8 cellular contexts compared by ENCODE assay signal in the genomic region with DNA sequence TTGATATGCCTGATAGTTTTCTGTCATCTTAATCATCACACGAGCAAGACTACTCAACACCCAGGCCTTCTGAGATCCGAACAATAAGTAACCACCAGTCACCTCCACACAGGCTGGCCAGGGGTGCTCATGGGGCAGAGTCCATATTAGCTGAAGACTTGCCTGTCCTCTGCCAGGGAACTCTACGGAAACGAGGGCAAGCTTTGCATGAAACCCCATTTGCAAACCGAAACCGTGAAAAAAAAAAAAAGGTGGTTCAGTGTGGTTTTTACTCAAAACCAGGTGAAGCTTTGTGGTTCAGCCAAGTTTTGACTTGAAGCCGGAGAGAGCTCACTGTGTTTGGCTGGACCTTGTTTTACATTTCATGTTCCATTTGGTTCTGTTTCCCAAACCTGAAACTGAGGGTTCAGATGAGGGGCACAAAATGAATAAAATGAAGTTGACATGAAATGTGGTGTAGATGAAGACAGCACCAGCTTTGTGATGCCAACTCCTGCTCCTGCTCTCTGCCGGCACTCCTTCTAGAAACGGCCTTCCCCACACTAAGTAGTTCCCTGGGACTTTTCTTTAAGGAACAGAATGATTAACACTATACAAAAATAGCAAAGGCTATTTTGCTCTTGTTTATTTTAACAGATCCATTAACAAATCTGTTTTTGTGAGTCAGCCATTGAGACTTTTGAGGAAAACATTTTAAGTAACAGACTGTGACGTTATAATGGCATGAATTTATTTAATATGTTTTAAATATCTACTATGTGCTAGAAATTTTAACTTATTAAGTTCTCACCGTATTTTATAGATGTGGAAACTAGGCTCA.
DNase-seq lines count a peak whose midpoint lies in the region; ATAC-seq and TF ChIP-seq lines count a peak whose summit lies in the region.

No MANE protein-coding gene starts in this region.

- in situ Hi-C loops in transverse colon (cut with MboI; ENCODE audit: low pct_ligation_motif_present in 1 of 4, low pct_unique_long_range_greater_than_20kb in 1 of 4, low sequenced_read_pairs in 3 of 4) = no loop called here

- no peak for TF ChIP-seq CTCF in transverse colon (IDR thresholded peaks at IDR 0.05)

- no peaks in the 10 kb centered on the region for H3K9me3 Mint-ChIP-seq in activated CD4-positive, alpha-beta T cell treated with anti-CD3 and anti-CD28 coated beads for 36 hours (ENCODE audit: low read depth)

- H3K4me3 Mint-ChIP-seq in activated CD4-positive, alpha-beta T cell treated with anti-CD3 and anti-CD28 coated beads for 36 hours = peak overlapping the region; percentile 65

- peaks cover 36% of the 10 kb centered on the region for H3K36me3 Mint-ChIP-seq in activated CD4-positive, alpha-beta T cell treated with anti-CD3 and anti-CD28 coated beads for 36 hours (ENCODE audit: low read depth)

- POLR2A ChIA-PET in activated CD4-positive, alpha-beta T cell treated with anti-CD3 and anti-CD28 coated beads for 36 hours (lab: Charles Lee) = interaction anchor here (0.6 to 2.1 kb wide), 12 partner anchors 9 to 537 kb away, joined by 3 to 31 read pairs (median 5); no protein-coding TSS in a partner anchor

- H3K27me3 ChIP-seq in transverse colon = no peaks in the 10 kb centered on the region

- CTCF ChIA-PET in activated CD4-positive, alpha-beta T cell treated with anti-CD3 and anti-CD28 coated beads for 36 hours (lab: Charles Lee) = interaction anchor here (0.8 to 5.1 kb wide), 16 partner anchors 9 to 426 kb away, joined by 3 to 30 read pairs (median 4); no protein-coding TSS in a partner anchor

- peaks cover 84% of the 10 kb centered on the region for H3K4me1 Mint-ChIP-seq in activated CD4-positive, alpha-beta T cell treated with anti-CD3 and anti-CD28 coated beads for 36 hours

- intact Hi-C loops in activated CD4-positive, alpha-beta T cell treated with anti-CD3 and anti-CD28 coated beads for 36 hours (cut with DNase I, micrococcal nuclease) = loop anchor here (1.0 kb wide), 1 partner anchor 9 kb away; no protein-coding TSS in a partner anchor
- intact Hi-C loops in transverse colon (cut with DNase I; ENCODE audit: low total_unique reads) = no loop called here

- TF ChIP-seq EP300 in transverse colon (IDR thresholded peaks at IDR 0.05; ENCODE audit: low read depth) = no peak

- TF ChIP-seq POLR2A in transverse colon (IDR thresholded peaks at IDR 0.05) = no peak

- H3K36me3 ChIP-seq in transverse colon = no peaks in the 10 kb centered on the region

- ATAC-seq in GM19025 (IDR thresholded peaks at IDR 0.05; ENCODE audit: low read depth, unreplicated experiment) (peak; percentile 90), HG02981 (IDR thresholded peaks at IDR 0.05; ENCODE audit: unreplicated experiment) (peak; percentile 87)
- ATAC-seq in activated CD4-positive, alpha-beta T cell treated with anti-CD3 and anti-CD28 coated beads for 36 hours = peak; percentile 85

- H3K9me3 ChIP-seq in transverse colon = no peaks in the 10 kb centered on the region

- H3K4me3 ChIP-seq in transverse colon = no peak overlapping the region

- H3K27ac ChIP-seq in transverse colon = peak overlapping the region in 1 of 4 donors; percentile 17

- DNase-seq in activated CD4-positive, alpha-beta T cell treated with anti-CD3 and anti-CD28 coated beads for 36 hours = peak; percentile 68
- peak; percentile 58 for DNase-seq in mucosa of gallbladder (ENCODE audit: low spot score)
- DNase-seq in foreskin melanocyte = no peak
- no peak for DNase-seq in transverse colon
- DNase-seq in LoVo (ENCODE audit: low spot score) = no peak
- DNase-seq in RKO (ENCODE audit: low spot score) = no peak

- WGBS in transverse colon (ENCODE audit: low coverage in 1 of 2), 2 donors = 61 to 69% methylated on average over 7 to 11 of the region's 11 CpGs

- H3K4me1 ChIP-seq in transverse colon = peaks cover 0 to 10% (median under 1%) of the 10 kb centered on the region in 4 donors

- H3K27me3 Mint-ChIP-seq in activated CD4-positive, alpha-beta T cell treated with anti-CD3 and anti-CD28 coated beads for 36 hours = peaks cover 3% of the 10 kb centered on the region

- peak overlapping the region; percentile 72 for H3K27ac Mint-ChIP-seq in activated CD4-positive, alpha-beta T cell treated with anti-CD3 and anti-CD28 coated beads for 36 hours

Comparison
In these comparisons a context has a peak if more than half of its experiments do, and no peak if none do; other contexts are left out.
1. DNase-seq: peak in activated CD4-positive, alpha-beta T cell treated with anti-CD3 and anti-CD28 coated beads for 36 hours (single experiment) and mucosa of gallbladder (single experiment); none in foreskin melanocyte (single experiment), transverse colon (single experiment), LoVo (single experiment) and RKO (single experiment).
2. Peak in every context shown above with its lines, with median percentiles within 50 percentile points of each other: ATAC-seq.